ENCODE assay signal across 1 cellular context in genomic region chr1:1281533-1282321, GRCh38.
TF ChIP-seq lines count a peak whose summit lies in the region.

No MANE protein-coding gene starts in this region.

TF ChIP-seq in HepG2, 621 proteins besides CTCF, POLR2A, EP300 and RAD21 (continued from another document and continues in another):
- TF ChIP-seq ZBTB44 (CRISPR knock-in tag; IDR thresholded peaks at IDR 0.05) (no peak), FOSL2 (CRISPR knock-in tag; IDR thresholded peaks at IDR 0.05) (peak; percentile 18), ZNF44 (CRISPR knock-in tag; IDR thresholded peaks at IDR 0.05) (no peak), RFX5 (IDR thresholded peaks at IDR 0.05; ENCODE audit: low read depth, low read length) (no peak), CBX1 (IDR thresholded peaks at IDR 0.05; ENCODE audit: low read depth) (peak; percentile 34), ZNF274 (CRISPR knock-in tag; IDR thresholded peaks at IDR 0.05) (no peak; the same call in 1 of the 2 replicates), SCMH1 (CRISPR knock-in tag; IDR thresholded peaks at IDR 0.05; ENCODE audit: borderline replicate concordance) (no peak), NAIF1 (CRISPR knock-in tag; IDR thresholded peaks at IDR 0.05; ENCODE audit: borderline replicate concordance) (no peak), ZNF362 (CRISPR knock-in tag; IDR thresholded peaks at IDR 0.05; ENCODE audit: borderline replicate concordance) (no peak), ATF7-NPFF (CRISPR knock-in tag; IDR thresholded peaks at IDR 0.05; ENCODE audit: low read depth) (no peak), NFKBIZ (CRISPR knock-in tag; IDR thresholded peaks at IDR 0.05) (no peak), MXD4 (CRISPR knock-in tag; IDR thresholded peaks at IDR 0.05) (peak; percentile 30; the same call in 1 of the 2 replicates), HNRNPL (IDR thresholded peaks at IDR 0.05; ENCODE audit: low read depth, low read length) (peak; percentile 95), ATF7 (IDR thresholded peaks at IDR 0.05) (no peak), ATF7 (CRISPR knock-in tag; IDR thresholded peaks at IDR 0.05) (0 out of 2 replicates have a peak, but pooled peaks have one; percentile 5), ZNF296 (CRISPR knock-in tag; conservative IDR thresholded peaks at IDR 0.05) (peak; percentile 33; the same call in 1 of the 2 replicates), ARID3A (IDR thresholded peaks at IDR 0.05; ENCODE audit: low read depth, low read length) (no peak), FOXK2 (IDR thresholded peaks at IDR 0.05) (no peak), ETS1 (CRISPR knock-in tag; IDR thresholded peaks at IDR 0.05) (no peak), PHF20 (CRISPR knock-in tag; IDR thresholded peaks at IDR 0.05) (peak; percentile 23; the same call in 1 of the 2 replicates), ZNF570 (CRISPR knock-in tag; IDR thresholded peaks at IDR 0.05; ENCODE audit: borderline replicate concordance) (no peak), CSRNP2 (CRISPR knock-in tag; conservative IDR thresholded peaks at IDR 0.05; ENCODE audit: low read depth) (no peak), ZNF441 (CRISPR knock-in tag; IDR thresholded peaks at IDR 0.05; ENCODE audit: borderline replicate concordance) (0 out of 2 replicates have a peak, but pooled peaks have one; percentile 17), KLF6 (CRISPR knock-in tag; IDR thresholded peaks at IDR 0.05) (no peak), ZBTB20 (CRISPR knock-in tag; IDR thresholded peaks at IDR 0.05; ENCODE audit: borderline replicate concordance, low read depth) (0 out of 2 replicates have a peak, but pooled peaks have one; percentile 28), E2F1 (CRISPR knock-in tag; IDR thresholded peaks at IDR 0.05) (no peak), SAP130 (CRISPR knock-in tag; IDR thresholded peaks at IDR 0.05; ENCODE audit: low read depth) (peak; percentile 69), REST (IDR thresholded peaks at IDR 0.05; ENCODE audit: borderline replicate concordance in 1 of 2, low read depth in 1 of 2, low read length in 2 of 2) (no peak), ZNF850 (CRISPR knock-in tag; conservative IDR thresholded peaks at IDR 0.05) (no peak), ZNF34 (CRISPR knock-in tag; IDR thresholded peaks at IDR 0.05; ENCODE audit: borderline replicate concordance) (no peak), ZNF331 (CRISPR knock-in tag; IDR thresholded peaks at IDR 0.05) (0 out of 2 replicates have a peak, but pooled peaks have one; percentile 10), JUND (CRISPR knock-in tag; IDR thresholded peaks at IDR 0.05) (no peak; the same call in 1 of the 2 replicates), IKZF5 (CRISPR knock-in tag; IDR thresholded peaks at IDR 0.05) (no peak; the same call in 1 of the 2 replicates), ERF (CRISPR knock-in tag; IDR thresholded peaks at IDR 0.05) (peak; percentile 45), ZSCAN25 (CRISPR knock-in tag; IDR thresholded peaks at IDR 0.05) (peak; percentile 95), ZFX (CRISPR knock-in tag; IDR thresholded peaks at IDR 0.05; ENCODE audit: low read depth) (peak; percentile 83), MEIS2 (CRISPR knock-in tag; IDR thresholded peaks at IDR 0.05) (peak; percentile 27), PBX3 (CRISPR knock-in tag; IDR thresholded peaks at IDR 0.05; ENCODE audit: borderline replicate concordance) (no peak), SMAD3 (CRISPR knock-in tag; IDR thresholded peaks at IDR 0.05) (no peak), IRF1 (CRISPR knock-in tag; IDR thresholded peaks at IDR 0.05; ENCODE audit: low read depth) (no peak), ARNT2 (CRISPR knock-in tag; IDR thresholded peaks at IDR 0.05; ENCODE audit: low read depth) (peak; percentile 59; the same call in 1 of the 2 replicates), ZNF879 (CRISPR knock-in tag; IDR thresholded peaks at IDR 0.05) (no peak), HIVEP1 (CRISPR knock-in tag; IDR thresholded peaks at IDR 0.05) (peak; percentile 62; the same call in 1 of the 2 replicates), FOXC1 (CRISPR knock-in tag; IDR thresholded peaks at IDR 0.05; ENCODE audit: borderline replicate concordance) (no peak; the same call in 1 of the 2 replicates), PHF21A (CRISPR knock-in tag; IDR thresholded peaks at IDR 0.05) (peak; percentile 98), ZNF12 (CRISPR knock-in tag; IDR thresholded peaks at IDR 0.05) (no peak), ZKSCAN1 (IDR thresholded peaks at IDR 0.05; ENCODE audit: low read length) (no peak), ZNF605 (CRISPR knock-in tag; IDR thresholded peaks at IDR 0.05) (peak; percentile 48), YY1 (IDR thresholded peaks at IDR 0.05; ENCODE audit: insufficient read depth, insufficient replicate concordance, low read depth, low read length) (peak; percentile 21)
